ENCODE assay signal across 8 cellular contexts in the genomic region with DNA sequence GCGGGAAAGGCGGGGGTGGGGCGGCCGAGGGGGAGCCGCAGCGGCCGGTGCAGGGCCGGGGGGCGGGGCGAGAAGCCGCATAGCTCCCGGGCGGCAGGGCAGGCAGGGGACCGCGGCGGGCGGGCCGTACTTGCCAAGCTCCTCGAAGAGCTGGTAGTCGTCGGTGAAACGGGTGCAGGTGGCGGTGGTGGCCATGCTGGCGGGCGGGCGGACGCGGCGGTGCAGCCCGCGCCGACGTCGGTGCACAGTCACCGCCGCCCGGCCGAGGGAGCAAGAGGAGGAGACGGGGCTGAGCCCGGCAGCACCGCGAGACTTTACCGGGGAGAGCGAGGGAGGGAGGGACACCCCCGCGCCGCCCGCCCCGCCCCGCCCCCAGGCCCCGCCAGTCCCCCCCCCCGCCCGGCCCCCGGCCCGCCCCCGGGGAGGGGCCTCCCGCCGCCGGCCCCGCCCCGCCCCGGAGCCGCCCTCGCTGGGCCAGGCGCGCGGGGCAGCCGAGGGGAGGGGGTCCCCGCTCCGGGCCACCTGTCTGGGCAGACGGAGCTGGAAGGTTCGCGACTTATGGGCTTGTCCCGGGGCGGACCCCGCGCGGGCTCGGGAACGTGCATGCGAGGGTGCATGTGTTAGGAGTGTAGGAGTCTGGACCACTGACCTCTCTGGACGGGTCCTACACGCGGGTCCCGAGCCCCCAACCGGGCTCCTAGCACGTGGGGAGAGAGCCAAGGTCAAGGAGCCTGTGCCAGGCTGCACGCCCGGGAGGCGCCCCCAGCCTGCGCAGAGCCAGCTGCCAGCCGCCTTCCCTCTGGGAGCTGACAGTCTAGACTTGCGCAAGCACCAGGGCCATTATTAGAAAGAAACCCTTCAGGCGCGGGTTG. TPM values are rescaled to one million over a fixed set of nuclear protein-coding genes. Genes with fewer than 3 reads are reported as not detected.
DNase-seq lines count a peak whose midpoint lies in the region; ATAC-seq and TF ChIP-seq lines count a peak whose summit lies in the region.

A gene (minus strand): TSS at position 289 of the 872 bp plus-strand sequence. CDS start 94 bp downstream, at position 195.

- H3K79me2 ChIP-seq in DOHH2 (ENCODE audit: control insufficient read depth, low read length): peaks cover 6% of the 10 kb centered on the region
- H3K79me2 ChIP-seq in Karpas-422 (ENCODE audit: low read length): peaks cover 35% of the 10 kb centered on the region

- H3K36me3 ChIP-seq in DOHH2 (ENCODE audit: control insufficient read depth, low read length) (peaks cover 7% of the 10 kb centered on the region; the same call in 1 of the 2 replicates), Karpas-422 (ENCODE audit: insufficient read depth, low read length) (peaks cover 7% of the 10 kb centered on the region; the same call in 1 of the 2 replicates), SJSA1 (peaks cover 12% of the 10 kb centered on the region; the same call in 1 of the 2 replicates), neuronal stem cell (replicated peaks in 1 of 2; ENCODE audit: control insufficient read depth in 2 of 2, insufficient read depth in 2 of 2, low read length in 2 of 2) (peaks cover 13 to 26% of the 10 kb centered on the region in 2 donors)

- H3K4me2 ChIP-seq in DOHH2 (ENCODE audit: low read length) (peak within 1 kb of the TSS; percentile 94), Karpas-422 (ENCODE audit: low read depth, low read length, poor library complexity, severe bottlenecking) (peak within 1 kb of the TSS; percentile 93), neuronal stem cell (ENCODE audit: insufficient read depth, low read length, poor library complexity, severe bottlenecking) (peak within 1 kb of the TSS; percentile 66)

- H2AFZ ChIP-seq in Karpas-422 (ENCODE audit: low read length) (peak within 1 kb of the TSS; percentile 93; the same call in 1 of the 2 replicates), neuronal stem cell (ENCODE audit: low read length) (peak within 1 kb of the TSS; percentile 98)

- peak within 1 kb of the TSS; percentile 63 for H2BK12ac ChIP-seq in neuronal stem cell (ENCODE audit: low read length)

- H2BK120ac ChIP-seq in neuronal stem cell (ENCODE audit: low read depth, low read length): no peak within 1 kb of the TSS

- H4K8ac ChIP-seq in neuronal stem cell (ENCODE audit: low read depth, low read length): no peak within 1 kb of the TSS

- WGBS in neuronal stem cell (ENCODE audit: extremely low coverage in 2 of 2, insufficient read length in 2 of 2, insufficient replicate concordance in 1 of 2), 2 donors: no CpG with 5 or more reads among the region's 95 CpGs

- H3K18ac ChIP-seq in neuronal stem cell (ENCODE audit: low read length): peak within 1 kb of the TSS; percentile 97

- peak; percentile 74 for ATAC-seq in GM21717 (IDR thresholded peaks at IDR 0.05; ENCODE audit: unreplicated experiment)
- ATAC-seq in foreskin keratinocyte: peak; percentile 89

- H3K4me3 ChIP-seq in DOHH2 (ENCODE audit: low read length) (peak within 1 kb of the TSS; percentile 82), Karpas-422 (ENCODE audit: low read length) (peak within 1 kb of the TSS; percentile 78), SJSA1 (peak within 1 kb of the TSS; percentile 90), neuronal stem cell (ENCODE audit: low read length in 2 of 2) (peak within 1 kb of the TSS; percentile 79 to 94)

- H4K91ac ChIP-seq in neuronal stem cell (ENCODE audit: low read depth, low read length, poor library complexity): no peak within 1 kb of the TSS

- H3K27me3 ChIP-seq in DOHH2 (ENCODE audit: control insufficient read depth, low read length): 0 out of 2 replicates have a peak, but pooled peaks cover 5% of the 10 kb centered on the region
- no peaks in the 10 kb centered on the region for H3K27me3 ChIP-seq in Karpas-422 (ENCODE audit: low read length)
- no peaks in the 10 kb centered on the region for H3K27me3 ChIP-seq in SJSA1 (replicated peaks)
- H3K27me3 ChIP-seq in foreskin keratinocyte: no peaks in the 10 kb centered on the region
- H3K27me3 ChIP-seq in neuronal stem cell (ENCODE audit: control insufficient read depth in 3 of 3, insufficient read depth in 3 of 3, low read depth in 1 of 3, low read length in 3 of 3): peaks cover 3 to 30% (median 6%) of the 10 kb centered on the region in 3 experiments

- TF ChIP-seq CTCF in DOHH2 (IDR thresholded peaks at IDR 0.05; ENCODE audit: low read depth, low read length, poor library complexity, severe bottlenecking): no peak
- TF ChIP-seq CTCF in foreskin keratinocyte (conservative IDR thresholded peaks at IDR 0.05): no peak
- TF ChIP-seq CTCF in subcutaneous adipose tissue (IDR thresholded peaks at IDR 0.05; ENCODE audit: low read depth): no peak

- H3K27ac ChIP-seq in DOHH2 (ENCODE audit: low read depth, low read length) (no peak within 1 kb of the TSS), Karpas-422 (ENCODE audit: low read length) (no peak within 1 kb of the TSS), SJSA1 (no peak within 1 kb of the TSS), foreskin keratinocyte (no peak within 1 kb of the TSS), neuronal stem cell (replicated peaks; ENCODE audit: low read length) (no peak within 1 kb of the TSS)

- H3K9me2 ChIP-seq in DOHH2 (replicated peaks; ENCODE audit: control insufficient read depth, low read length) (no peaks in the 10 kb centered on the region), Karpas-422 (replicated peaks; ENCODE audit: insufficient read depth, low read length) (no peaks in the 10 kb centered on the region)

- no peaks in the 10 kb centered on the region; the same call in 1 of the 2 replicates for H3F3A ChIP-seq in DOHH2 (ENCODE audit: control insufficient read depth, insufficient read depth)

- peak within 1 kb of the TSS; percentile 89 for H3K14ac ChIP-seq in neuronal stem cell (ENCODE audit: low read length)

- peak within 1 kb of the TSS; percentile 30 for H2BK15ac ChIP-seq in neuronal stem cell (ENCODE audit: low read length)

- peak within 1 kb of the TSS; percentile 93 for H2AK5ac ChIP-seq in neuronal stem cell (ENCODE audit: low read depth, low read length)

- DNase-seq in Karpas-422: peak; percentile 94
- DNase-seq in SJSA1 (ENCODE audit: low read depth in 1 of 2, low spot score in 2 of 2): peak; percentile 73 to 90
- peak; percentile 58 for DNase-seq in activated gamma-delta T cell treated with anti-CD3 and anti-CD28 coated beads, Interleukin-2, amount 50 U/mL, for 16 hours (ENCODE audit: low read depth)
- DNase-seq in foreskin keratinocyte: peak in 1 of 2 donors; percentile 71
- DNase-seq in neuronal stem cell (ENCODE audit: low spot score): peak; percentile 74

- H3K23ac ChIP-seq in neuronal stem cell (ENCODE audit: low read depth, low read length, poor library complexity): peak within 1 kb of the TSS; percentile 95

- H2BK5ac ChIP-seq in neuronal stem cell (ENCODE audit: low read length): peak within 1 kb of the TSS; percentile 53

- H3K9ac ChIP-seq in Karpas-422 (ENCODE audit: low read length) (peak within 1 kb of the TSS; percentile 81), neuronal stem cell (ENCODE audit: low read depth, low read length, poor library complexity) (peak within 1 kb of the TSS; percentile 97)

- H4K20me1 ChIP-seq in DOHH2 (ENCODE audit: control insufficient read depth, insufficient read depth, low read depth, low read length) (peaks cover 4% of the 10 kb centered on the region; the same call in 1 of the 2 replicates), Karpas-422 (ENCODE audit: insufficient read depth, low read depth, low read length) (peaks cover 10% of the 10 kb centered on the region; the same call in 1 of the 2 replicates)

- peaks cover 15% of the 10 kb centered on the region for H3K79me1 ChIP-seq in neuronal stem cell (ENCODE audit: low read depth, low read length)

- no peaks in the 10 kb centered on the region for H3K9me3 ChIP-seq in DOHH2 (ENCODE audit: control insufficient read depth, insufficient read depth, low read length)
- H3K9me3 ChIP-seq in Karpas-422 (ENCODE audit: low read length): no peaks in the 10 kb centered on the region
- H3K9me3 ChIP-seq in SJSA1 (replicated peaks): no peaks in the 10 kb centered on the region
- H3K9me3 ChIP-seq in neuronal stem cell (replicated peaks in 1 of 2; ENCODE audit: control insufficient read depth in 2 of 2, insufficient read depth in 1 of 2, low read depth in 1 of 2, low read length in 2 of 2): no peaks in the 10 kb centered on the region

- H3K4ac ChIP-seq in neuronal stem cell (ENCODE audit: low read length): no peak within 1 kb of the TSS

- H3K4me1 ChIP-seq in DOHH2 (ENCODE audit: control insufficient read depth, low read length): peaks cover 19% of the 10 kb centered on the region
- peaks cover 23% of the 10 kb centered on the region for H3K4me1 ChIP-seq in Karpas-422 (ENCODE audit: low read length)
- H3K4me1 ChIP-seq in SJSA1 (replicated peaks): peaks cover 10% of the 10 kb centered on the region
- H3K4me1 ChIP-seq in foreskin keratinocyte: peaks cover 13% of the 10 kb centered on the region
- peaks cover 0 to 6% of the 10 kb centered on the region in 2 donors for H3K4me1 ChIP-seq in neuronal stem cell (ENCODE audit: control insufficient read depth in 2 of 2, insufficient read depth in 1 of 2, low read depth in 1 of 2, low read length in 2 of 2)

RNA-seq across cellular contexts. Expression of the gene that starts here (rescaled TPM):
- 28.2 and 33.5 TPM in 2 replicates for total RNA-seq in Karpas-422 (2014; rRNA removed; shearing (Covaris generic); ENCODE audit: low replicate concordance)
- 12.5 and 17.6 TPM in 2 replicates for total RNA-seq in SJSA1 (2014; rRNA removed; shearing (Covaris generic))
- total RNA-seq in foreskin keratinocyte (16.9 and 18.6 TPM in 2 replicates), subcutaneous adipose tissue (10 to 100 TPM; 13.2 to 43.9 (median 23.6) TPM)
- 9.7 and 10.6 TPM in 2 replicates for polyA plus RNA-seq in foreskin keratinocyte
- polyA plus RNA-seq in neuronal stem cell (2013, experiment 1 of 2): 30.5 TPM
- polyA plus RNA-seq in neuronal stem cell (2013, experiment 2 of 2): 31.7 TPM
